Comparison of ENCODE assay signal across 12 cellular contexts in genomic region chr2:41621578-41621977, GRCh38.
"Had no signal": no experiment of that assay in that cellular context is flagged by ENCODE, and none has a peak within 500 bp of the region (broad histone marks: within the 10 kb centered on the region; RNA-seq: fewer than 3 reads in every experiment).

No MANE protein-coding gene starts in this region.

- DNase-seq: activated naive CD4-positive, alpha-beta T cell treated with Interleukin-2 at 50 U/mL for 16 hours; cerebellar nuclear complex; effector CD8-positive, alpha-beta T cell; foreskin fibroblast; hypothalamus; kidney; mesendoderm; stimulated activated CD4-positive, alpha-beta T cell treated with anti-CD3 and anti-CD28 coated beads, Interleukin-15, amount 100 ng/mL, for 24 hours; stimulated activated CD4-positive, alpha-beta T cell treated with anti-CD3 and anti-CD28 coated beads, Interleukin-4, amount 100 ng/mL, for 1 hour; stimulated activated naive B cell treated with anti-CD40 and anti-IgM and Interleukin-4, amounts not matched to agents 10 μg/mL and 1 μg/mL and 100 μg/mL, for 72 hours; thyroid gland had no signal

- ATAC-seq: activated CD4-positive, CD25-positive, alpha-beta regulatory T cell treated with anti-CD3 and anti-CD28 coated beads, Interleukin-2, amount 50 U/mL, for 24 hours; stimulated activated naive B cell treated with anti-CD40 and anti-IgM and Interleukin-4, amounts not matched to agents 10 μg/mL and 1 μg/mL and 100 μg/mL, for 72 hours had no signal
